ENCODE assay signal across 22 cellular contexts in the genomic region with DNA sequence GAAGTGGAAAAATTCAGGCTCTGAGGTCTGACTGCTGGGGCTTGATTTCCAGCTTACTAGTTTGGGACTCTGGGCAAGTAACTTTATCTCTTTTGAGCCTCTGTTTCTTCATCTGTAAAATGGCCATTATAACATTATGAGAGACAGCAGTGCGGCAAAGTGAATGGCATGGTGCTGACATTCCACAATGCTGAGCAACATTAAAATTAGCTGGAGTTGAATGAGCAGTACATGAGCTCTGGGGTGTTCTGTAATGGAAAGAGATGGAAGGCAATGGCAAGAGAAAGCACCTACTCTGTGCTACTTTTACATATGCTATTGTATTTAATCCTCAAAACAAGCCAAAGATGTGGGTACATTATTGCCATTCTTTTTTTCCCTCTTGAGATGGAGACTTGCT.
DNase-seq lines count a peak whose midpoint lies in the region; ATAC-seq and TF ChIP-seq lines count a peak whose summit lies in the region.
"Had no signal": no experiment of that assay in that cellular context is flagged by ENCODE, and none has a peak within 500 bp of the region (broad histone marks: within the 10 kb centered on the region; RNA-seq: fewer than 3 reads in every experiment).

No MANE protein-coding gene starts in this region.

- peaks cover 12% of the 10 kb centered on the region for H3F3A ChIP-seq in smooth muscle cell (ENCODE audit: low read depth)

- DNase-seq in ELR (ENCODE audit: low read depth) (peak; percentile 2), RWPE2 (ENCODE audit: low spot score) (no peak), epithelial cell of esophagus (ENCODE audit: low read depth) (peak; percentile 39), smooth muscle cell (lab: John Stamatoyannopoulos, UW; ENCODE audit: unreplicated experiment) (no peak), middle frontal gyrus (ENCODE audit: extremely low spot score, low spot score) (no peak), SHP77 treated with DMSO at 0.1 percent for 48 hours (lab: John Stamatoyannopoulos, UW) (no peak), AG08395 (ENCODE audit: low spot score) (no peak)
- DNase-seq: ACHN; Calu3; CD8-positive, alpha-beta memory T cell; GF-D8; NCI-H1105; NCI-H2029 treated with DMSO at 0.1 percent for 48 hours; NCI-H510A treated with DMSO at 0.1 percent for 48 hours; NCI-H748 treated with DMSO at 0.1 percent for 48 hours; NK-92 treated with Interleukin-12 subunit alpha and Interleukin-12 subunit beta, amount 100 ng/mL, for 24 hours; SW 1271 had no signal

- no peak overlapping the region for H3K27ac Mint-ChIP-seq in activated T-helper 17 cell treated with anti-CD3 and anti-CD28 coated beads, Interleukin-2, amount 50 U/mL, for 72 hours
- H3K27ac Mint-ChIP-seq: CD8-positive, alpha-beta memory T cell had no signal

- H3K4me3 ChIP-seq in RWPE2 (ENCODE audit: severe bottlenecking) (no peak overlapping the region), epithelial cell of esophagus (ENCODE audit: low read length) (no peak overlapping the region), smooth muscle cell (no peak overlapping the region)
- H3K4me3 ChIP-seq: HAP-1 had no signal

- H3K4me1 ChIP-seq in RWPE2 (ENCODE audit: insufficient read depth, poor library complexity, severe bottlenecking) (peaks cover 30% of the 10 kb centered on the region), smooth muscle cell (ENCODE audit: low read depth) (peaks cover 6% of the 10 kb centered on the region)
- H3K4me1 ChIP-seq: HAP-1 had no signal

- no peaks in the 10 kb centered on the region for H3K36me3 Mint-ChIP-seq in activated T-helper 17 cell treated with anti-CD3 and anti-CD28 coated beads, Interleukin-2, amount 50 U/mL, for 72 hours (ENCODE audit: low read depth)
- H3K36me3 Mint-ChIP-seq: CD8-positive, alpha-beta memory T cell had no signal

- H3K27ac ChIP-seq in RWPE2 (ENCODE audit: poor library complexity, severe bottlenecking) (peak overlapping the region; percentile 100), smooth muscle cell (ENCODE audit: low read depth) (peak overlapping the region; percentile 18)
- H3K27ac ChIP-seq: C4-2B, KMS-11 had no signal

- ATAC-seq in RWPE2 (ENCODE audit: low read depth): no peak
- no peak for ATAC-seq in activated T-helper 17 cell treated with anti-CD3 and anti-CD28 coated beads, Interleukin-2, amount 50 U/mL, for 72 hours (replicated peaks)
- ATAC-seq: Panc1 had no signal

- H3K4me1 Mint-ChIP-seq in activated T-helper 17 cell treated with anti-CD3 and anti-CD28 coated beads, Interleukin-2, amount 50 U/mL, for 72 hours: no peaks in the 10 kb centered on the region
- H3K4me1 Mint-ChIP-seq: CD8-positive, alpha-beta memory T cell had no signal

- H3K79me2 ChIP-seq in smooth muscle cell (ENCODE audit: low read depth): no peaks in the 10 kb centered on the region

- H3K9me3 Mint-ChIP-seq in activated T-helper 17 cell treated with anti-CD3 and anti-CD28 coated beads, Interleukin-2, amount 50 U/mL, for 72 hours: peaks cover 9% of the 10 kb centered on the region

- H3K27me3 ChIP-seq in RWPE2 (ENCODE audit: insufficient read depth, poor library complexity, severe bottlenecking) (no peaks in the 10 kb centered on the region), smooth muscle cell (ENCODE audit: low read depth) (no peaks in the 10 kb centered on the region)

- no peak for TF ChIP-seq CTCF in RWPE2 (IDR thresholded peaks at IDR 0.05; ENCODE audit: poor library complexity, severe bottlenecking)
- TF ChIP-seq CTCF in epithelial cell of esophagus (IDR thresholded peaks at IDR 0.05; ENCODE audit: insufficient read depth, low read depth, low read length, missing control alignments): no peak
- no peak for TF ChIP-seq CTCF in smooth muscle cell (IDR thresholded peaks at IDR 0.05; ENCODE audit: borderline replicate concordance, insufficient read depth, poor library complexity, severe bottlenecking)

- no peak overlapping the region for H2AFZ ChIP-seq in smooth muscle cell (ENCODE audit: low read depth)

- H3K36me3 ChIP-seq in RWPE2 (ENCODE audit: low read depth): no peaks in the 10 kb centered on the region
- H3K36me3 ChIP-seq in smooth muscle cell (ENCODE audit: low read depth): no peaks in the 10 kb centered on the region
- H3K36me3 ChIP-seq: HAP-1 had no signal

- peaks cover 3% of the 10 kb centered on the region for H3K27me3 Mint-ChIP-seq in activated T-helper 17 cell treated with anti-CD3 and anti-CD28 coated beads, Interleukin-2, amount 50 U/mL, for 72 hours
- H3K27me3 Mint-ChIP-seq: CD8-positive, alpha-beta memory T cell had no signal

- H3K9ac ChIP-seq in smooth muscle cell (ENCODE audit: low read depth): no peak overlapping the region
- H3K9ac ChIP-seq: KMS-11 had no signal

- no peak overlapping the region for H3K4me2 ChIP-seq in smooth muscle cell
- H3K4me2 ChIP-seq: KMS-11 had no signal

- WGBS in smooth muscle cell (ENCODE audit: low lambda C conversion rate): 70% methylated on average over 1 of the region's 1 CpG

- H4K20me1 ChIP-seq in smooth muscle cell (ENCODE audit: low read depth): no peaks in the 10 kb centered on the region

- H3K4me3 Mint-ChIP-seq in activated T-helper 17 cell treated with anti-CD3 and anti-CD28 coated beads, Interleukin-2, amount 50 U/mL, for 72 hours: no peak overlapping the region
- H3K4me3 Mint-ChIP-seq: CD8-positive, alpha-beta memory T cell had no signal

- no peaks in the 10 kb centered on the region for H3K9me3 ChIP-seq in RWPE2 (ENCODE audit: severe bottlenecking)
- no peaks in the 10 kb centered on the region for H3K9me3 ChIP-seq in smooth muscle cell (replicated peaks; ENCODE audit: low read depth)
- H3K9me3 ChIP-seq: HAP-1 had no signal

Comparison
In these comparisons a context has a peak if more than half of its experiments do, and no peak if none do; other contexts are left out.
1. DNase-seq: peak in ELR (single experiment) and epithelial cell of esophagus (single experiment); none in RWPE2 (single experiment), smooth muscle cell (single experiment), middle frontal gyrus (single experiment), SHP77 treated with DMSO at 0.1 percent for 48 hours (single experiment) and AG08395 (single experiment).